In genomic region chr11:114785820-114786219, GRCh38 we compare ENCODE assay signal across 12 cellular contexts.
"Had no signal": no experiment of that assay in that cellular context is flagged by ENCODE, and none has a peak within 500 bp of the region (broad histone marks: within the 10 kb centered on the region; RNA-seq: fewer than 3 reads in every experiment).

No MANE protein-coding gene starts in this region.

- DNase-seq: activated CD4-positive, alpha-beta memory T cell treated with anti-CD3 and anti-CD28 coated beads, Interleukin-2, amount 10 ng/mL, durations not matched to agents 7 days and 5 days; activated CD4-positive, alpha-beta T cell treated with anti-CD3 and anti-CD28 coated beads for 36 hours; activated effector memory CD4-positive, alpha-beta T cell treated with anti-CD3 and anti-CD28 coated beads, Interleukin-2, amount 50 U/mL, for 16 hours; activated T-cell treated with anti-CD3 and anti-CD28 coated beads, Interleukin-2, amount 50 U/mL, for 4 hours; adrenal gland; dermis blood vessel endothelial cell; head of caudate nucleus; immature natural killer cell; occipital lobe; stimulated activated CD4-positive, alpha-beta T cell treated with anti-CD3 and anti-CD28 coated beads, Interleukin-2, amount 100 ng/mL, for 48 hours; stimulated activated naive B cell treated with anti-CD40 and anti-IgM and Interleukin-4, amounts not matched to agents 10 μg/mL and 1 μg/mL and 100 μg/mL, for 72 hours; uterus had no signal
